In the genomic region with DNA sequence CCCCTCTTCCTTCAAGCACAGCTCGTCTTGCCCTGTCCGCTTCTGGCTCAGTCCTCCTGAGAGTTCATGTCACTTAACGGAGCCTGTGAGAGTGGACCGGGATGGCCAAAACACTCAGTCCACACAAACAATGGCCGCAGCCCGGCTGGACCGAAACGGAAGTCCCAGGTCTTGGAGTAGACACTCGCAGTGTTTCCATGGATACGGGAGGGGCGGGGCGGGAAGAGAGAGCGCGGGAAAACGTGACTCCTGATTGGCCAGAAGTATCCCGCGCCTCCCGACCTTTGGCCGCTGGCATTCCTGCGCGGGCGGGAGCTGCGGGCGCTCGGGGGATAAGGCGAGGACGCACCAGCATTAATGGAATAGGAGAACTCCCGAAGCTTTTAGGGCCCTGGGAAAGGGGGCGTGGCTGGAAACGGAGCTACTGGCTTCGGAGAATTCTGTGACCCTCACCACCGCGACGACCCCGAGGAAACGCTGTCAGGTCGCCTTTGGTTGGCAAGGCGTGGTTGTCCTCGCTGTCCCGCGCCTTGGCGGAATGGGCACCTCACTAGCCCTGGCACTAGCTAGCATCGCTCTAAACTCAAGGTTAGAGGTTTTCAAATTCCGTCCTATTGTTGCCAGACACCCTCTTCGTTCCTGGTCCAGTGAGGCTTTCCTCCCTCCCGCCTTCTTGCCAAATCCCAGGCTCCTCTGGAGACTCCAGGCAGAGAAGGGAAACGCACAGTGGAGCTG, we compare ENCODE assay signal across 8 cellular contexts. TPM values are rescaled to one million over a fixed set of nuclear protein-coding genes. Genes with fewer than 3 reads are reported as not detected.
A peak's percentile ranks its signal among the peaks of the same experiment; 100 is the strongest.
DNase-seq lines count a peak whose midpoint lies in the region; ATAC-seq lines count a peak whose summit lies in the region.

A gene with protein sequence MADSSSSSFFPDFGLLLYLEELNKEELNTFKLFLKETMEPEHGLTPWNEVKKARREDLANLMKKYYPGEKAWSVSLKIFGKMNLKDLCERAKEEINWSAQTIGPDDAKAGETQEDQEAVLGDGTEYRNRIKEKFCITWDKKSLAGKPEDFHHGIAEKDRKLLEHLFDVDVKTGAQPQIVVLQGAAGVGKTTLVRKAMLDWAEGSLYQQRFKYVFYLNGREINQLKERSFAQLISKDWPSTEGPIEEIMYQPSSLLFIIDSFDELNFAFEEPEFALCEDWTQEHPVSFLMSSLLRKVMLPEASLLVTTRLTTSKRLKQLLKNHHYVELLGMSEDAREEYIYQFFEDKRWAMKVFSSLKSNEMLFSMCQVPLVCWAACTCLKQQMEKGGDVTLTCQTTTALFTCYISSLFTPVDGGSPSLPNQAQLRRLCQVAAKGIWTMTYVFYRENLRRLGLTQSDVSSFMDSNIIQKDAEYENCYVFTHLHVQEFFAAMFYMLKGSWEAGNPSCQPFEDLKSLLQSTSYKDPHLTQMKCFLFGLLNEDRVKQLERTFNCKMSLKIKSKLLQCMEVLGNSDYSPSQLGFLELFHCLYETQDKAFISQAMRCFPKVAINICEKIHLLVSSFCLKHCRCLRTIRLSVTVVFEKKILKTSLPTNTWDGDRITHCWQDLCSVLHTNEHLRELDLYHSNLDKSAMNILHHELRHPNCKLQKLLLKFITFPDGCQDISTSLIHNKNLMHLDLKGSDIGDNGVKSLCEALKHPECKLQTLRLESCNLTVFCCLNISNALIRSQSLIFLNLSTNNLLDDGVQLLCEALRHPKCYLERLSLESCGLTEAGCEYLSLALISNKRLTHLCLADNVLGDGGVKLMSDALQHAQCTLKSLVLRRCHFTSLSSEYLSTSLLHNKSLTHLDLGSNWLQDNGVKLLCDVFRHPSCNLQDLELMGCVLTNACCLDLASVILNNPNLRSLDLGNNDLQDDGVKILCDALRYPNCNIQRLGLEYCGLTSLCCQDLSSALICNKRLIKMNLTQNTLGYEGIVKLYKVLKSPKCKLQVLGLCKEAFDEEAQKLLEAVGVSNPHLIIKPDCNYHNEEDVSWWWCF (plus strand): TSS at position 297 of the 735 bp plus-strand sequence. CDS start 18,108 bp downstream, outside the sequence.
A gene (minus strand): TSS at position 164 of the 735 bp plus-strand sequence. CDS start 17,511 bp downstream, outside the sequence.

- no peaks in the 10 kb centered on the region for H3K9me3 ChIP-seq in naive thymus-derived CD4-positive, alpha-beta T cell (ENCODE audit: control insufficient read depth in 2 of 3, low read length in 3 of 3)

- H3K27ac ChIP-seq in naive thymus-derived CD4-positive, alpha-beta T cell (ENCODE audit: low read depth, low read length) = no peak within 1 kb of the TSS

- H3K36me3 ChIP-seq in naive thymus-derived CD4-positive, alpha-beta T cell (ENCODE audit: control insufficient read depth in 2 of 3, insufficient read depth in 3 of 3, low read length in 3 of 3) = no peaks in the 10 kb centered on the region

- no peak within 1 kb of the TSS for H3K27ac Mint-ChIP-seq in activated T-cell treated with anti-CD3 and anti-CD28 coated beads, Interleukin-2, amount 50 U/mL, for 72 hours
- H3K27ac Mint-ChIP-seq in naive thymus-derived CD4-positive, alpha-beta T cell = no peak within 1 kb of the TSS

- DNase-seq in AG20443 (ENCODE audit: low spot score) (peak; percentile 99), NCI-H187 (lab: John Stamatoyannopoulos, UW) (peak; percentile 89 to 92), foreskin melanocyte (peak; percentile 89), cortex of kidney (lab: John Stamatoyannopoulos, UW) (no peak)
- no peak for DNase-seq in activated T-cell treated with anti-CD3 and anti-CD28 coated beads, Interleukin-2, amount 50 U/mL, for 72 hours
- DNase-seq in naive thymus-derived CD4-positive, alpha-beta T cell = no peak

- H3K4me1 ChIP-seq in naive thymus-derived CD4-positive, alpha-beta T cell (ENCODE audit: control insufficient read depth in 2 of 2, insufficient read depth in 2 of 2, low read length in 2 of 2) = no peaks in the 10 kb centered on the region

- H3K36me3 Mint-ChIP-seq in activated T-cell treated with anti-CD3 and anti-CD28 coated beads, Interleukin-2, amount 50 U/mL, for 72 hours (ENCODE audit: insufficient read depth in 2 of 2) = no peaks in the 10 kb centered on the region
- peaks cover 0 to 3% (median 0%) of the 10 kb centered on the region in 5 donors for H3K36me3 Mint-ChIP-seq in naive thymus-derived CD4-positive, alpha-beta T cell

- H3K27me3 ChIP-seq in naive thymus-derived CD4-positive, alpha-beta T cell (ENCODE audit: control insufficient read depth in 2 of 2, insufficient read depth in 2 of 2, low read length in 2 of 2) = no peaks in the 10 kb centered on the region

- ATAC-seq in GM19455 (IDR thresholded peaks at IDR 0.05; ENCODE audit: unreplicated experiment) (peak; percentile 64), GM21526 (IDR thresholded peaks at IDR 0.05; ENCODE audit: low FRiP score, unreplicated experiment) (no peak)
- peak in 1 of 2 donors; percentile 5 for ATAC-seq in activated T-cell treated with anti-CD3 and anti-CD28 coated beads, Interleukin-2, amount 50 U/mL, for 72 hours (replicated peaks in 1 of 2)
- no peak for ATAC-seq in naive thymus-derived CD4-positive, alpha-beta T cell

- peak within 1 kb of the TSS; percentile 51 to 73 for H3K4me3 Mint-ChIP-seq in activated T-cell treated with anti-CD3 and anti-CD28 coated beads, Interleukin-2, amount 50 U/mL, for 72 hours
- peak within 1 kb of the TSS in 7 of 10 donors; percentile 14 to 72 (median 60) for H3K4me3 Mint-ChIP-seq in naive thymus-derived CD4-positive, alpha-beta T cell

- intact Hi-C loops in naive thymus-derived CD4-positive, alpha-beta T cell (cut with micrococcal nuclease) = no loop called here

- H3K4me3 ChIP-seq in naive thymus-derived CD4-positive, alpha-beta T cell (ENCODE audit: low read length) = no peak within 1 kb of the TSS

- H3K4me1 Mint-ChIP-seq in activated T-cell treated with anti-CD3 and anti-CD28 coated beads, Interleukin-2, amount 50 U/mL, for 72 hours (ENCODE audit: low read depth) = peaks cover 6% of the 10 kb centered on the region
- H3K4me1 Mint-ChIP-seq in naive thymus-derived CD4-positive, alpha-beta T cell = peaks cover 0 to 13% (median 6%) of the 10 kb centered on the region in 7 donors

- CTCF ChIA-PET in naive thymus-derived CD4-positive, alpha-beta T cell (lab: Charles Lee) = no interaction called here

- POLR2A ChIA-PET in naive thymus-derived CD4-positive, alpha-beta T cell (lab: Charles Lee) = no interaction called here

- no peaks in the 10 kb centered on the region for H3K9me3 Mint-ChIP-seq in activated T-cell treated with anti-CD3 and anti-CD28 coated beads, Interleukin-2, amount 50 U/mL, for 72 hours
- peaks cover 0 to 4% (median 0%) of the 10 kb centered on the region in 11 donors for H3K9me3 Mint-ChIP-seq in naive thymus-derived CD4-positive, alpha-beta T cell

- H3K27me3 Mint-ChIP-seq in activated T-cell treated with anti-CD3 and anti-CD28 coated beads, Interleukin-2, amount 50 U/mL, for 72 hours (ENCODE audit: low read depth) = peaks cover 28% of the 10 kb centered on the region
- H3K27me3 Mint-ChIP-seq in naive thymus-derived CD4-positive, alpha-beta T cell = peaks cover 37 to 45% (median 39%) of the 10 kb centered on the region in 5 donors

RNA-seq across cellular contexts. Expression of the first gene that starts in this region (rescaled TPM):
- total RNA-seq in activated T-cell treated with anti-CD3 and anti-CD28 coated beads, Interleukin-2, amount 50 U/mL, for 72 hours = under 1 TPM in 1 of 2 donors, not detected in 1; 0.12 TPM
- under 1 TPM in 2 of 5 experiments, not detected in 3; 0.17 TPM for total RNA-seq in naive thymus-derived CD4-positive, alpha-beta T cell
- polyA plus RNA-seq in naive thymus-derived CD4-positive, alpha-beta T cell = not detected

RNA-seq across cellular contexts. Expression of the second gene that starts in this region (rescaled TPM):
- under 1 TPM in 1 of 2 donors, not detected in 1; 0.10 TPM for total RNA-seq in activated T-cell treated with anti-CD3 and anti-CD28 coated beads, Interleukin-2, amount 50 U/mL, for 72 hours
- not detected for total RNA-seq in naive thymus-derived CD4-positive, alpha-beta T cell
- not detected for polyA plus RNA-seq in naive thymus-derived CD4-positive, alpha-beta T cell

Comparison
In these comparisons a context has a peak if more than half of its experiments do, and no peak if none do; other contexts are left out.
1. DNase-seq: peak in AG20443 (single experiment), NCI-H187 (2 of 2) and foreskin melanocyte (single experiment); none in activated T-cell treated with anti-CD3 and anti-CD28 coated beads, Interleukin-2, amount 50 U/mL, for 72 hours (0 of 2), naive thymus-derived CD4-positive, alpha-beta T cell (0 of 9) and cortex of kidney (single experiment).